Comparison of ENCODE assay signal across 1 cellular context in genomic region chr3:158273646-158274045, GRCh38.
TF ChIP-seq lines count a peak whose summit lies in the region.

No MANE protein-coding gene starts in this region.

TF ChIP-seq in IMR-90, 13 proteins besides CTCF, POLR2A, EP300 and RAD21 (continued from another document):
- TF ChIP-seq USF2 (IDR thresholded peaks at IDR 0.05; ENCODE audit: low read depth, low read length): no peak
- no peak for TF ChIP-seq BHLHE40 (IDR thresholded peaks at IDR 0.05; ENCODE audit: low read depth, low read length)
- no peak for TF ChIP-seq CEBPB (IDR thresholded peaks at IDR 0.05; ENCODE audit: low read depth, low read length)
- TF ChIP-seq SMC3 (IDR thresholded peaks at IDR 0.05; ENCODE audit: low read depth, low read length): no peak
- TF ChIP-seq, protein P1, sequence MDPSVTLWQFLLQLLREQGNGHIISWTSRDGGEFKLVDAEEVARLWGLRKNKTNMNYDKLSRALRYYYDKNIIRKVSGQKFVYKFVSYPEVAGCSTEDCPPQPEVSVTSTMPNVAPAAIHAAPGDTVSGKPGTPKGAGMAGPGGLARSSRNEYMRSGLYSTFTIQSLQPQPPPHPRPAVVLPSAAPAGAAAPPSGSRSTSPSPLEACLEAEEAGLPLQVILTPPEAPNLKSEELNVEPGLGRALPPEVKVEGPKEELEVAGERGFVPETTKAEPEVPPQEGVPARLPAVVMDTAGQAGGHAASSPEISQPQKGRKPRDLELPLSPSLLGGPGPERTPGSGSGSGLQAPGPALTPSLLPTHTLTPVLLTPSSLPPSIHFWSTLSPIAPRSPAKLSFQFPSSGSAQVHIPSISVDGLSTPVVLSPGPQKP (IDR thresholded peaks at IDR 0.05; ENCODE audit: borderline replicate concordance, low read depth, low read length): no peak
